In the genomic region with DNA sequence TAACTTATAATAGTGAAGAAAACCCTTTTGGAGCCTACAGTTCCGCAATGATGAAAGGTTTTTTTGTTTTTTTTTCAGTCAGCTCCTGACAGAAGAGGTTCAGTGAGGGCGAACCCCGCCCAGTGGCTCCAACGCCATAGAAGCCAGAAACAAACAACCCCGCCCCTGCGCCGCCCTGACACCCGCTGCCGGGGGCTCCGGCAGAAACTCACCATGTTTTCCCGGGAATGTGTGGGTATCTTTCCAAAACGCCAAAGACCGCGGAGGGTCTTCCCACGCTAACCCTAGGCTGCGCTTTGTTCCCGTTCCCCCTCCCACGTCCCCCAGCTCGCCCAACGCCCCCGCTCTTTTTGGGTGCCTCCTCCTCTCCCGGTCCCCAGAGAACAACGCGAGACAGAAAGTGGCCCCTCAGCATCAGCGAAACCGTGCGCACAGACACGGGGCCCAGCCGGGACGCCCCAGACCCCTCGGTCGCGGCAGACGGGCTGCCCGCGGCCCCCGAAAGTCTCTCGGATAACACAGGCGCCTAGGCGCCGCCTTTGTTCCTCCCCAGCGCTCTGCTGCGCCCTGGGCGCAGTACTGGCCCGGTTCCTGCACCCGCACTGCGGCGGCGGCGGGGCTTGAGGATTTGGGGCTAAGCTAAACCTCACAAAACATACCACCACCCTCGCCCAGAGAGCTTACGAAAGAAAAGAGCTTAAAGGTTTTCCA, we compare ENCODE assay signal across 8 cellular contexts. TPM values are rescaled to one million over a fixed set of nuclear protein-coding genes. Genes with fewer than 3 reads are reported as not detected.
DNase-seq lines count a peak whose midpoint lies in the region; ATAC-seq and TF ChIP-seq lines count a peak whose summit lies in the region.

No MANE protein-coding gene starts in this region.

- ATAC-seq in GM18868 (IDR thresholded peaks at IDR 0.05; ENCODE audit: unreplicated experiment) (peak; percentile 34), HG03139 (IDR thresholded peaks at IDR 0.05; ENCODE audit: unreplicated experiment) (peak; percentile 30)

- peak; percentile 79 for DNase-seq in AG10803 (ENCODE audit: low read depth)
- DNase-seq in NCI-H69 (lab: John Stamatoyannopoulos, UW), result peak; percentile 81
- peak; percentile 74 for DNase-seq in activated CD8-positive, alpha-beta memory T cell treated with anti-CD3 and anti-CD28 coated beads, Interleukin-2, amount 50 U/mL, for 4 hours
- peak; percentile 74 for DNase-seq in epithelial cell of esophagus (ENCODE audit: low read depth)
- DNase-seq in mucosa of gallbladder (ENCODE audit: low spot score), result peak; percentile 77
- DNase-seq in stimulated activated CD8-positive, alpha-beta memory T cell treated with anti-CD3 and anti-CD28 coated beads, Interleukin-4, amount 100 ng/mL, for 1 hour (ENCODE audit: low read depth in 2 of 2, low spot score in 1 of 2), result peak; percentile 25 to 55

- TF ChIP-seq CTCF in AG10803 (conservative IDR thresholded peaks at IDR 0.05; ENCODE audit: low read length) (no peak), epithelial cell of esophagus (IDR thresholded peaks at IDR 0.05; ENCODE audit: insufficient read depth, low read depth, low read length, missing control alignments) (no peak)

- H3K4me3 ChIP-seq in AG10803 (ENCODE audit: low read length) (peak overlapping the region; percentile 91), epithelial cell of esophagus (ENCODE audit: low read length) (peak overlapping the region; percentile 78)

RNA-seq across cellular contexts. Expression of gene TUBA1A, which starts 0.5 kb away (rescaled TPM):
- 155 TPM for total RNA-seq in mucosa of gallbladder

RNA-seq across cellular contexts. Expression of gene TUBA1B, which starts 57.2 kb away (rescaled TPM):
- total RNA-seq in mucosa of gallbladder, result 361 TPM

Comparison
In these comparisons a context has a peak if more than half of its experiments do, and no peak if none do; other contexts are left out.
1. Peak in every context shown above with its lines: DNase-seq, ATAC-seq and H3K4me3 ChIP-seq.